10 cellular contexts compared by ENCODE assay signal in genomic region chr20:5535211-5535756, GRCh38.
DNase-seq lines count a peak whose midpoint lies in the region; ATAC-seq and TF ChIP-seq lines count a peak whose summit lies in the region.
"Had no signal": no experiment of that assay in that cellular context is flagged by ENCODE, and none has a peak within 500 bp of the region (broad histone marks: within the 10 kb centered on the region; RNA-seq: fewer than 3 reads in every experiment).

No MANE protein-coding gene starts in this region.

- no peaks in the 10 kb centered on the region for H3K36me3 Mint-ChIP-seq in GM23338 (ENCODE audit: low read depth)

- no peaks in the 10 kb centered on the region for H3K36me3 ChIP-seq in GM23338 (ENCODE audit: insufficient read depth)
- H3K36me3 ChIP-seq: SJSA1 had no signal

- H3K79me2 ChIP-seq in GM23338 (replicated peaks; ENCODE audit: insufficient read depth): no peaks in the 10 kb centered on the region

- H3K27ac ChIP-seq in GM23338 (ENCODE audit: low read depth): no peak overlapping the region
- H3K27ac ChIP-seq: SJSA1 had no signal

- H3K4me3 ChIP-seq in GM23338 (no peak overlapping the region), skeletal muscle cell (ENCODE audit: low read depth, low read length) (no peak overlapping the region)
- H3K4me3 ChIP-seq: SJSA1 had no signal

- H3K4me1 ChIP-seq in GM23338 (ENCODE audit: insufficient read depth): no peaks in the 10 kb centered on the region
- H3K4me1 ChIP-seq: SJSA1 had no signal

- H3K27ac Mint-ChIP-seq in GM23338: peak overlapping the region; percentile 75

- H4K20me1 ChIP-seq in GM23338 (replicated peaks; ENCODE audit: insufficient read depth): no peaks in the 10 kb centered on the region

- H3F3A ChIP-seq in GM23338 (replicated peaks; ENCODE audit: low read depth): no peaks in the 10 kb centered on the region

- peaks cover 2% of the 10 kb centered on the region for H3K27me3 Mint-ChIP-seq in GM23338 (ENCODE audit: insufficient read depth, low read depth, poor library complexity)

- no peak for ATAC-seq in GM23338

- peaks cover 2% of the 10 kb centered on the region; the same call in 2 of the 3 replicates for H3K4me1 Mint-ChIP-seq in GM23338

- no peak for DNase-seq in GM23338 (ENCODE audit: low spot score)
- DNase-seq in SIG-M5 treated with dmso at 0.1 percent for 504 hours (lab: John Stamatoyannopoulos, UW; ENCODE audit: unreplicated experiment): peak; percentile 95
- peak; percentile 83 for DNase-seq in fibroblast of the conjunctiva (ENCODE audit: low read depth)
- DNase-seq in skeletal muscle cell (ENCODE audit: low read depth): peak; percentile 97
- no peak for DNase-seq in DMS 273 (lab: John Stamatoyannopoulos, UW; ENCODE audit: unreplicated experiment)
- no peak for DNase-seq in NCI-H345 treated with DMSO at 0.1 percent for 48 hours (lab: John Stamatoyannopoulos, UW; ENCODE audit: unreplicated experiment)
- no peak for DNase-seq in NCI-H526 treated with DMSO at 0.1 percent for 48 hours (lab: John Stamatoyannopoulos, UW)
- DNase-seq: NCI-H1436, small intestine had no signal

- H3K9me2 ChIP-seq in GM23338 (ENCODE audit: insufficient read depth): no peaks in the 10 kb centered on the region

- H3K4me2 ChIP-seq in GM23338: no peak overlapping the region

- no peak for TF ChIP-seq CTCF in GM23338 (conservative IDR thresholded peaks at IDR 0.05; ENCODE audit: low read depth in 2 of 2)

- H2AFZ ChIP-seq in GM23338: no peak overlapping the region

- no peaks in the 10 kb centered on the region for H3K27me3 ChIP-seq in GM23338 (ENCODE audit: insufficient read depth)
- H3K27me3 ChIP-seq: SJSA1 had no signal

- H3K9me3 Mint-ChIP-seq in GM23338: no peaks in the 10 kb centered on the region

- no peak overlapping the region for H3K4me3 Mint-ChIP-seq in GM23338

TF ChIP-seq in GM23338, 12 proteins besides CTCF, POLR2A, EP300 and RAD21:
- TF ChIP-seq POLR2AphosphoS5 (IDR thresholded peaks at IDR 0.05; ENCODE audit: low read depth) (no peak), JUNB (IDR thresholded peaks at IDR 0.05; ENCODE audit: unreplicated experiment) (no peak), EZH2phosphoT487 (IDR thresholded peaks at IDR 0.05; ENCODE audit: unreplicated experiment) (no peak), EZH2 (IDR thresholded peaks at IDR 0.05; ENCODE audit: low read depth, unreplicated experiment) (no peak), NANOG (IDR thresholded peaks at IDR 0.05; ENCODE audit: borderline replicate concordance) (no peak), ZNF114 (CRISPR knock-in tag; IDR thresholded peaks at IDR 0.05) (no peak), CREB1 (CRISPR knock-in tag; IDR thresholded peaks at IDR 0.05; ENCODE audit: low read depth) (no peak)
- TF ChIP-seq, protein P1, sequence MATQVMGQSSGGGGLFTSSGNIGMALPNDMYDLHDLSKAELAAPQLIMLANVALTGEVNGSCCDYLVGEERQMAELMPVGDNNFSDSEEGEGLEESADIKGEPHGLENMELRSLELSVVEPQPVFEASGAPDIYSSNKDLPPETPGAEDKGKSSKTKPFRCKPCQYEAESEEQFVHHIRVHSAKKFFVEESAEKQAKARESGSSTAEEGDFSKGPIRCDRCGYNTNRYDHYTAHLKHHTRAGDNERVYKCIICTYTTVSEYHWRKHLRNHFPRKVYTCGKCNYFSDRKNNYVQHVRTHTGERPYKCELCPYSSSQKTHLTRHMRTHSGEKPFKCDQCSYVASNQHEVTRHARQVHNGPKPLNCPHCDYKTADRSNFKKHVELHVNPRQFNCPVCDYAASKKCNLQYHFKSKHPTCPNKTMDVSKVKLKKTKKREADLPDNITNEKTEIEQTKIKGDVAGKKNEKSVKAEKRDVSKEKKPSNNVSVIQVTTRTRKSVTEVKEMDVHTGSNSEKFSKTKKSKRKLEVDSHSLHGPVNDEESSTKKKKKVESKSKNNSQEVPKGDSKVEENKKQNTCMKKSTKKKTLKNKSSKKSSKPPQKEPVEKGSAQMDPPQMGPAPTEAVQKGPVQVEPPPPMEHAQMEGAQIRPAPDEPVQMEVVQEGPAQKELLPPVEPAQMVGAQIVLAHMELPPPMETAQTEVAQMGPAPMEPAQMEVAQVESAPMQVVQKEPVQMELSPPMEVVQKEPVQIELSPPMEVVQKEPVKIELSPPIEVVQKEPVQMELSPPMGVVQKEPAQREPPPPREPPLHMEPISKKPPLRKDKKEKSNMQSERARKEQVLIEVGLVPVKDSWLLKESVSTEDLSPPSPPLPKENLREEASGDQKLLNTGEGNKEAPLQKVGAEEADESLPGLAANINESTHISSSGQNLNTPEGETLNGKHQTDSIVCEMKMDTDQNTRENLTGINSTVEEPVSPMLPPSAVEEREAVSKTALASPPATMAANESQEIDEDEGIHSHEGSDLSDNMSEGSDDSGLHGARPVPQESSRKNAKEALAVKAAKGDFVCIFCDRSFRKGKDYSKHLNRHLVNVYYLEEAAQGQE (IDR thresholded peaks at IDR 0.05; ENCODE audit: unreplicated experiment): no peak
TF ChIP-seq in GM23338: peak in this region for 0.

Comparison
In these comparisons a context has a peak if more than half of its experiments do, and no peak if none do; other contexts are left out.
1. DNase-seq: peak in SIG-M5 treated with dmso at 0.1 percent for 504 hours (single experiment), fibroblast of the conjunctiva (single experiment) and skeletal muscle cell (single experiment); none in GM23338 (single experiment), DMS 273 (single experiment), NCI-H345 treated with DMSO at 0.1 percent for 48 hours (single experiment) and NCI-H526 treated with DMSO at 0.1 percent for 48 hours (single experiment).